In genomic region chr1:160578694-160579191, GRCh38 we compare ENCODE assay signal across 1 cellular context.
TF ChIP-seq lines count a peak whose summit lies in the region.

No MANE protein-coding gene starts in this region.

TF ChIP-seq in GM23338, 12 proteins besides CTCF, POLR2A, EP300 and RAD21 (continued from another document):
- TF ChIP-seq ZNF462 (CRISPR knock-in tag; IDR thresholded peaks at IDR 0.05) (no peak), ZNF331 (CRISPR knock-in tag; IDR thresholded peaks at IDR 0.05; ENCODE audit: low read depth) (no peak), CREB1 (CRISPR knock-in tag; IDR thresholded peaks at IDR 0.05; ENCODE audit: low read depth) (no peak), REST (IDR thresholded peaks at IDR 0.05; ENCODE audit: unreplicated experiment) (no peak), NANOG (IDR thresholded peaks at IDR 0.05; ENCODE audit: borderline replicate concordance) (no peak)
